In the genomic region with DNA sequence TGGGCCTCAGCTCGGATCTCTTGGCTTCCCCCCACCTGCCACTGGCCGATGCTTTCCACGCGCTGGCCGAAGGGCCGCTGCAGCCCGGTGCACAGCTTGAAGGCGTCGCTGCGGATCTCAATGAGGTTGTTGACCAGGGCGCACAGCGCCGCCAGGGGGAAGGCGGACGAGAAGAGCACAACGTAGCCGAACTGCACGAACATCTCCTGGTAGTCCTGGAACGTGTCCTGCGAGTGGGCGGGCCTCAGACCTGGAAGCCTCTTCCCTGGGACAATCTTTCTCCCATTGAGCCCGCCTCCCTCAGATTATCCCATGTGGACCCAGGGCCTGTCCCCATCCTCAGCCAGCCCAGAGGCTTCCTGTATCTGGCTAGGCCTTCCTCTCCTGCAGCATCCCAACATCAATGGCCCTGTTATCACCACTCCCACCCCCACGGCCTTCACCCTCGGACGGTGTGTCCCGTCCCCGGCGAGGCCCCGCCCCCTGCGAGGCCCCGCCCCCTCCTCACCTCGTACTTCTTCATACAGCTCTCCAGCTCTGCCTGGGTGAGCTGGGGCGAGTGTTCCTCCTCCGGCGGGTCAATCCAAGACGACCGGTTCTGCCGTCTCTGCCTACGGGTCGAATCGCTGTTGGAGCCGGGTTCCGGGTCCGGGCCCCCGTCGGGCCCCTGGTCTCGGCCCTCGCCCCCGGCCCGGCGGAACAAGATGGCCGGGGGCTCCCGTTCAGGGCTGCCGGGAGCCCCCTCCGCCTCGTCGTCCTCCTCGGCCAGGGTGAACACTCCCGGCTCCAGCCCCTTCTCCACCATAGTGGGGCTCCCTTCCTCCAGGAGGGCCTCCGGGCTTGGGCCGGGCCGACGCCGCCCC, we compare ENCODE assay signal across 8 cellular contexts. TPM values are rescaled to one million over a fixed set of nuclear protein-coding genes. Genes with fewer than 3 reads are reported as not detected.
A peak's percentile ranks its signal among the peaks of the same experiment; 100 is the strongest.
DNase-seq lines count a peak whose midpoint lies in the region; ATAC-seq and TF ChIP-seq lines count a peak whose summit lies in the region.

No MANE protein-coding gene starts in this region.

- no peak for TF ChIP-seq CTCF in dorsolateral prefrontal cortex (IDR thresholded peaks at IDR 0.05 in 54 of 56, conservative IDR thresholded peaks at IDR 0.05 in 2 of 56; ENCODE audit: low read depth in 1 of 56, partially characterized antibody in 56 of 56)
- peak; percentile 67 for TF ChIP-seq CTCF in mesothelial cell of epicardium (IDR thresholded peaks at IDR 0.05; ENCODE audit: unreplicated experiment)
- TF ChIP-seq CTCF in upper lobe of right lung (IDR thresholded peaks at IDR 0.05) = peak; percentile 29

- H3K4me1 ChIP-seq in upper lobe of right lung = no peaks in the 10 kb centered on the region

- peak overlapping the region; percentile 96 for H3K27ac Mint-ChIP-seq in mesothelial cell of epicardium

- peaks cover 11% of the 10 kb centered on the region for H3K4me1 Mint-ChIP-seq in mesothelial cell of epicardium

- peak overlapping the region; percentile 84 for H3K4me3 Mint-ChIP-seq in mesothelial cell of epicardium

- H3K9me3 Mint-ChIP-seq in mesothelial cell of epicardium = no peaks in the 10 kb centered on the region

- intact Hi-C loops in dorsolateral prefrontal cortex (cut with DNase I) = no loop called here
- intact Hi-C loops in upper lobe of right lung (cut with DNase I) = no loop called here

- DNase-seq in H7 (peak; percentile 97), dorsolateral prefrontal cortex (no peak), mesothelial cell of epicardium (ENCODE audit: low spot score in 2 of 2, unreplicated experiment in 2 of 2) (peak; percentile 71 to 85), upper lobe of right lung (peak; percentile 92), NCI-H187 (lab: John Stamatoyannopoulos, UW) (no peak), pons (ENCODE audit: low spot score) (no peak)
- peak; percentile 31 to 42 (median 36) for DNase-seq in activated CD4-positive, CD25-positive, alpha-beta regulatory T cell (lab: John Stamatoyannopoulos, UW)

- peaks cover 14% of the 10 kb centered on the region for H3K27me3 Mint-ChIP-seq in mesothelial cell of epicardium (ENCODE audit: low read depth)

- H3K4me3 ChIP-seq in H7 (ENCODE audit: insufficient read depth, low read depth, low read length) = peak overlapping the region; percentile 74
- H3K4me3 ChIP-seq in dorsolateral prefrontal cortex = peak overlapping the region in 19 of 59 donors; percentile 4 to 39 (median 21)
- peak overlapping the region; percentile 47 for H3K4me3 ChIP-seq in upper lobe of right lung

- ATAC-seq in upper lobe of right lung = peak; percentile 87
- ATAC-seq in GM18870 (IDR thresholded peaks at IDR 0.05; ENCODE audit: unreplicated experiment) = no peak

- peaks cover 13% of the 10 kb centered on the region for H3K27me3 ChIP-seq in H7 (ENCODE audit: control insufficient read depth, insufficient read depth, low read length)
- H3K27me3 ChIP-seq in dorsolateral prefrontal cortex = no peaks in the 10 kb centered on the region
- H3K27me3 ChIP-seq in upper lobe of right lung = no peaks in the 10 kb centered on the region

- H3K36me3 ChIP-seq in H7 (replicated peaks; ENCODE audit: control insufficient read depth, insufficient read depth, low read length) = peaks cover 1% of the 10 kb centered on the region; the same call in 1 of the 2 replicates
- H3K36me3 ChIP-seq in upper lobe of right lung = no peaks in the 10 kb centered on the region

- H3K27ac ChIP-seq in dorsolateral prefrontal cortex = peak overlapping the region in 41 of 59 donors; percentile 0 to 85 (median 49)
- peak overlapping the region; percentile 66 for H3K27ac ChIP-seq in upper lobe of right lung

- no peaks in the 10 kb centered on the region for H3K9me3 ChIP-seq in upper lobe of right lung

- peaks cover 9% of the 10 kb centered on the region for H3K36me3 Mint-ChIP-seq in mesothelial cell of epicardium

RNA-seq across cellular contexts. Expression of a gene that starts 6.8 kb away (rescaled TPM):
- 6.9 and 7.5 TPM in 2 replicates for total RNA-seq in H7 (2014; rRNA removed; shearing (Covaris generic))
- 10 to 100 TPM; 26.1 to 65.6 (median 37.6) TPM for total RNA-seq in dorsolateral prefrontal cortex
- total RNA-seq in mesothelial cell of epicardium = 42.1 to 43.7 TPM (median 43.5 TPM) in 3 replicates
- total RNA-seq in upper lobe of right lung = 14.6 TPM

RNA-seq across cellular contexts. Expression of a gene that starts 9.5 kb away (rescaled TPM):
- total RNA-seq in H7 (2014; rRNA removed; shearing (Covaris generic)) = 63.0 and 64.9 TPM in 2 replicates
- total RNA-seq in dorsolateral prefrontal cortex (10 to 100 TPM; 11.7 to 35.1 (median 22.4) TPM), mesothelial cell of epicardium (42.5 to 47.0 TPM (median 45.0 TPM) in 3 replicates), upper lobe of right lung (17.7 TPM)

RNA-seq across cellular contexts. Expression of a gene that starts 18.5 kb away (rescaled TPM):
- total RNA-seq in H7 (2014; rRNA removed; shearing (Covaris generic)) = 32.8 and 50.8 TPM in 2 replicates
- total RNA-seq in dorsolateral prefrontal cortex (10 to 100 TPM; 33.9 to 94.0 (median 52.4) TPM), mesothelial cell of epicardium (37.3 to 39.6 TPM (median 38.3 TPM) in 3 replicates), upper lobe of right lung (30.4 TPM)

RNA-seq across cellular contexts. Expression of a gene that starts 22.2 kb away (rescaled TPM):
- 76.7 and 121 TPM in 2 replicates for total RNA-seq in H7 (2014; rRNA removed; shearing (Covaris generic))
- total RNA-seq in dorsolateral prefrontal cortex (10 to 100 TPM; 41.6 to 99.8 (median 67.2) TPM), mesothelial cell of epicardium (47.7 to 51.0 TPM (median 50.1 TPM) in 3 replicates), upper lobe of right lung (84.9 TPM)

RNA-seq across cellular contexts. Expression of a gene that starts 24.7 kb away (rescaled TPM):
- total RNA-seq in H7 (2014; rRNA removed; shearing (Covaris generic)) = 13.6 and 15.1 TPM in 2 replicates
- total RNA-seq in dorsolateral prefrontal cortex = 100 to 1,000 TPM in 7 of 120 experiments, 10 to 100 TPM in 113; 22.5 to 113 (median 78.2) TPM
- 25.4 to 26.4 TPM (median 26.1 TPM) in 3 replicates for total RNA-seq in mesothelial cell of epicardium
- 17.1 TPM for total RNA-seq in upper lobe of right lung

Comparison
In these comparisons a context has a peak if more than half of its experiments do, and no peak if none do; other contexts are left out.
1. DNase-seq: peak in H7 (single experiment), activated CD4-positive, CD25-positive, alpha-beta regulatory T cell (4 of 4), mesothelial cell of epicardium (2 of 2) and upper lobe of right lung (single experiment); none in dorsolateral prefrontal cortex (0 of 10), NCI-H187 (0 of 2) and pons (single experiment).
2. CTCF ChIP-seq: peak in mesothelial cell of epicardium (single experiment) and upper lobe of right lung (single experiment); none in dorsolateral prefrontal cortex (0 of 56).